8 cellular contexts compared by ENCODE assay signal in the genomic region with DNA sequence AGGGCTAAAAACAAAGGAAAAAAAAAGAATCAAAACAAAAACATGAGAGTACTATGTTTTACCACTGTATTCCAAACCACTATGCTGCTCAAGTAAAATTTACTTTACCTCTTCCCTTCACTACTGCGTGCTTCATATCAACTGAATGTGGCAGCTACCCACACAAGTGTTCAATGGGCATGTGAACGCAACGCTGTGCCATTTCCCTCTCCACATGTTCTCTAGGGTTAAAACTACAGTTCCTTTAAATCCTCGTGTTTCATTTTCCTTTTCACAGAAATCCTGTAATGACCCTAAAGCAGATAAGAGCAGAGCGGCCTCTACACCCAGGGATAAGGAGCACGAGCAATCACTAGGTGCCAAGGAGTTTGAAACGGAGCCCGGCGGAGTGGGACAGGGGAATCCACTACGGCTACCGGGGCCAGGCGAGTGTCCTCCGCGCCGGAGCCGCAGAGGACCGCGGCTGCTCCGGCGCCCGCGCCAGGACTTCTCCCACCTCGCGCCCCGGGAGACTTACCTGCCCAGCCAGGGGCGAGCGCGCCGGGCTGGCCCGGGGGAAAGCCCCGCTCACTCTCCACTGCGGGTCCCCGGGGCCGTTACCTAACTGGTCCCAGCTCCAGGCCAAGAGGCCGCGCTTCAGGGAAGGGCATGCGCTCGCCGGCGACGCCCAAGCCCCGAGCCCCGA. TPM values are rescaled to one million over a fixed set of nuclear protein-coding genes. Genes with fewer than 3 reads are reported as not detected.
DNase-seq lines count a peak whose midpoint lies in the region; ATAC-seq and TF ChIP-seq lines count a peak whose summit lies in the region.

No MANE protein-coding gene starts in this region.

- peak; percentile 2 for ATAC-seq in HG03103 (IDR thresholded peaks at IDR 0.05; ENCODE audit: low read depth, unreplicated experiment)

- TF ChIP-seq POLR2A in esophagus muscularis mucosa (IDR thresholded peaks at IDR 0.05; ENCODE audit: low read depth): no peak

- H3K4me1 ChIP-seq in esophagus muscularis mucosa (peaks cover 4 to 54% (median 44%) of the 10 kb centered on the region in 4 donors), muscle layer of duodenum (ENCODE audit: control insufficient read depth in 1 of 2, insufficient read depth in 2 of 2, low read length in 2 of 2) (peaks cover 0 to 3% of the 10 kb centered on the region in 2 donors)

- H3K4me3 Mint-ChIP-seq in activated T-cell treated with anti-CD3 and anti-CD28 coated beads, Interleukin-2, amount 50 U/mL, for 24 hours: peak overlapping the region; percentile 91

- H3K4me3 ChIP-seq in esophagus muscularis mucosa (peak overlapping the region; percentile 78 to 87 (median 84)), muscle layer of duodenum (ENCODE audit: low read depth in 1 of 2, low read length in 2 of 2) (peak overlapping the region; percentile 81 to 97)

- H3K36me3 Mint-ChIP-seq in activated T-cell treated with anti-CD3 and anti-CD28 coated beads, Interleukin-2, amount 50 U/mL, for 24 hours (ENCODE audit: low read depth): peaks cover 61% of the 10 kb centered on the region

- H3K27ac Mint-ChIP-seq in activated T-cell treated with anti-CD3 and anti-CD28 coated beads, Interleukin-2, amount 50 U/mL, for 24 hours: peak overlapping the region; percentile 97

- H3K9me3 Mint-ChIP-seq in activated T-cell treated with anti-CD3 and anti-CD28 coated beads, Interleukin-2, amount 50 U/mL, for 24 hours: peaks cover 2% of the 10 kb centered on the region

- no peak for TF ChIP-seq CTCF in esophagus muscularis mucosa (IDR thresholded peaks at IDR 0.05)

- no peaks in the 10 kb centered on the region for H3K27me3 ChIP-seq in esophagus muscularis mucosa
- no peaks in the 10 kb centered on the region for H3K27me3 ChIP-seq in muscle layer of duodenum (ENCODE audit: low read depth, low read length)

- DNase-seq in NCI-H2107 treated with DMSO at 0.1 percent for 48 hours (lab: John Stamatoyannopoulos, UW; ENCODE audit: unreplicated experiment): peak; percentile 65
- DNase-seq in NCI-H2107 (lab: John Stamatoyannopoulos, UW): no peak
- DNase-seq in NCI-H774 (lab: John Stamatoyannopoulos, UW): peak; percentile 16
- peak; percentile 72 for DNase-seq in activated T-cell treated with anti-CD3 and anti-CD28 coated beads, Interleukin-2, amount 50 U/mL, for 24 hours
- no peak for DNase-seq in esophagus muscularis mucosa (ENCODE audit: extremely low spot score)
- DNase-seq in stimulated activated naive CD4-positive, alpha-beta T cell treated with Interleukin-2 at 50 U/mL for 16 hours (lab: John Stamatoyannopoulos, UW): peak; percentile 47

- no peaks in the 10 kb centered on the region for H3K27me3 Mint-ChIP-seq in activated T-cell treated with anti-CD3 and anti-CD28 coated beads, Interleukin-2, amount 50 U/mL, for 24 hours

- no peaks in the 10 kb centered on the region for H3K9me3 ChIP-seq in esophagus muscularis mucosa
- H3K9me3 ChIP-seq in muscle layer of duodenum (ENCODE audit: control insufficient read depth in 1 of 2, low read length in 2 of 2): no peaks in the 10 kb centered on the region

- intact Hi-C loops in esophagus muscularis mucosa (cut with DNase I): loop anchor here (5.0 kb wide), 2 partner anchors 178 to 378 kb away; a partner anchor contains a TSS

- H3K27ac ChIP-seq in esophagus muscularis mucosa (replicated peaks in 1 of 4) (peak overlapping the region; percentile 95 to 99 (median 99)), muscle layer of duodenum (ENCODE audit: low read length) (peak overlapping the region; percentile 96)

- TF ChIP-seq EP300 in esophagus muscularis mucosa (IDR thresholded peaks at IDR 0.05): no peak

- WGBS in esophagus muscularis mucosa: 0% methylated on average over 6 of the region's 43 CpGs

- H3K36me3 ChIP-seq in esophagus muscularis mucosa (no peaks in the 10 kb centered on the region), muscle layer of duodenum (ENCODE audit: control insufficient read depth in 1 of 2, insufficient read depth in 2 of 2, low read length in 2 of 2) (no peaks in the 10 kb centered on the region)

- H3K4me1 Mint-ChIP-seq in activated T-cell treated with anti-CD3 and anti-CD28 coated beads, Interleukin-2, amount 50 U/mL, for 24 hours (ENCODE audit: low read depth): peaks cover 54% of the 10 kb centered on the region

RNA-seq across cellular contexts. Expression of a gene that starts 0.8 kb away (rescaled TPM):
- 1,000 to 10,000 TPM in 1 of 4 donors, 10 to 100 TPM in 3; 51.2 to 1,009 (median 95.4) TPM for total RNA-seq in esophagus muscularis mucosa

Comparison
In these comparisons a context has a peak if more than half of its experiments do, and no peak if none do; other contexts are left out.
1. DNase-seq: peak in NCI-H2107 treated with DMSO at 0.1 percent for 48 hours (single experiment), NCI-H774 (single experiment), activated T-cell treated with anti-CD3 and anti-CD28 coated beads, Interleukin-2, amount 50 U/mL, for 24 hours (single experiment) and stimulated activated naive CD4-positive, alpha-beta T cell treated with Interleukin-2 at 50 U/mL for 16 hours (single experiment); none in NCI-H2107 (single experiment) and esophagus muscularis mucosa (single experiment).